ENCODE assay signal across 20 cellular contexts in the genomic region with DNA sequence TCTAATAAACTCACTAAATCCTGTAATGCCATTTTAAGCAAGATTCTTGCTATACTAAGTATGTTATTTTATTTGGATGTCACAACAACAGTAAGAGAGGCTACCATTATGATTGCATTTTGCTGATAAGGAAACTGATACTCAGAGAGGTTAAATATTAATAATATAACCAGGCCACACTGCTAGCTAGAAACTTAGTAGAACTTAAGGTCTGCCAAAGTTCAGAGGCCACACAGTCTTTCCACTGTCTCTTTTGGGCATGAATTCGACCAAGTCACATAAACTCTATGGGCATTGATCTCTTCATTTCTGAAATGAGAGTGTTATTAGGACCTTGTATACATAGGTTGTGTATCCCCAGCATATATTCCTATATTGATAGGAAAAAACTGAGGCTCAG.
DNase-seq lines count a peak whose midpoint lies in the region; ATAC-seq, FAIRE-seq and TF ChIP-seq lines count a peak whose summit lies in the region.
"Had no signal": no experiment of that assay in that cellular context is flagged by ENCODE, and none has a peak within 500 bp of the region (broad histone marks: within the 10 kb centered on the region; RNA-seq: fewer than 3 reads in every experiment).

No MANE protein-coding gene starts in this region.

- TF ChIP-seq CTCF in liver (IDR thresholded peaks at IDR 0.05; ENCODE audit: low read depth, low read length, missing input control), result no peak
- no peak for TF ChIP-seq CTCF in HepG2 (CRISPR knock-in tag; IDR thresholded peaks at IDR 0.05)
- TF ChIP-seq CTCF in GM12878 (IDR thresholded peaks at IDR 0.05 in 2 of 3, conservative IDR thresholded peaks at IDR 0.05 in 1 of 3; ENCODE audit: control insufficient read depth in 2 of 3, extremely low read depth in 1 of 3, insufficient read depth in 1 of 3, low read depth in 3 of 3, low read length in 3 of 3), result no peak
- no peak for TF ChIP-seq CTCF in left lung (IDR thresholded peaks at IDR 0.05)

- intact Hi-C loops in HepG2 (cut with micrococcal nuclease; ENCODE audit: unreplicated experiment), result no loop called here
- intact Hi-C loops in GM12878 (cut with micrococcal nuclease; ENCODE audit: unreplicated experiment), result no loop called here
- intact Hi-C loops in left lung (cut with DNase I), result no loop called here

- H3K79me2 ChIP-seq in HepG2 (ENCODE audit: insufficient read depth, low read length) (no peaks in the 10 kb centered on the region), GM12878 (ENCODE audit: control insufficient read depth, insufficient read depth, low read length) (no peaks in the 10 kb centered on the region), Karpas-422 (ENCODE audit: low read length) (no peaks in the 10 kb centered on the region)

- no peak overlapping the region for H3K4me2 ChIP-seq in HepG2 (ENCODE audit: low read depth, low read length)
- H3K4me2 ChIP-seq in GM12878 (ENCODE audit: control insufficient read depth, insufficient read depth), result no peak overlapping the region
- H3K4me2 ChIP-seq in Karpas-422 (ENCODE audit: low read depth, low read length, poor library complexity, severe bottlenecking), result no peak overlapping the region
- H3K4me2 ChIP-seq: A549, BLaER1, GM23338 had no signal

- ATAC-seq in HepG2 (no peak), GM19463 (IDR thresholded peaks at IDR 0.05; ENCODE audit: unreplicated experiment) (peak; percentile 41), GM12878 (peak; percentile 79), left lung (no peak)
- ATAC-seq: A549, GM23338, HCT116 had no signal

- peaks cover 0 to 19% (median 8%) of the 10 kb centered on the region in 4 donors for H3K36me3 ChIP-seq in liver (ENCODE audit: control insufficient read depth in 4 of 4, insufficient read depth in 3 of 4, low read depth in 1 of 4, low read length in 3 of 4)
- H3K36me3 ChIP-seq in HepG2 (replicated peaks in 1 of 2; ENCODE audit: control insufficient read depth in 1 of 2, insufficient read depth in 2 of 2, low read length in 2 of 2), result no peaks in the 10 kb centered on the region; a peak in 2 of 5 replicates
- peaks cover 0 to 32% of the 10 kb centered on the region in 2 experiments; a peak in 3 of 4 replicates for H3K36me3 ChIP-seq in GM12878 (ENCODE audit: control insufficient read depth in 2 of 2, insufficient read depth in 2 of 2, low read length in 1 of 2)
- H3K36me3 ChIP-seq in small intestine (ENCODE audit: control insufficient read depth in 2 of 2, insufficient read depth in 2 of 2, low read length in 2 of 2), result peaks cover 5 to 9% of the 10 kb centered on the region in 2 donors
- no peaks in the 10 kb centered on the region for H3K36me3 ChIP-seq in Karpas-422 (ENCODE audit: insufficient read depth, low read length)
- peaks cover 0 to 77% of the 10 kb centered on the region in 2 donors for H3K36me3 ChIP-seq in left lung

- CTCF ChIA-PET in HepG2 (lab: Yijun Ruan, JAX; ENCODE audit: low intra/inter-chr PET ratio, low total read pairs), result no interaction called here
- CTCF ChIA-PET in GM12878 (lab: Yijun Ruan, JAX), result interaction anchor here (0.7 to 1.1 kb wide), 3 partner anchors 9 to 202 kb away, joined by 3 to 4 read pairs (median 3); no protein-coding TSS in a partner anchor

- H3K9ac ChIP-seq in liver (ENCODE audit: low read depth in 1 of 2, low read length in 2 of 2) (no peak overlapping the region), HepG2 (ENCODE audit: insufficient read depth, low read depth, low read length) (no peak overlapping the region), GM12878 (ENCODE audit: control insufficient read depth, insufficient read depth, low read length) (no peak overlapping the region), Karpas-422 (ENCODE audit: low read length) (no peak overlapping the region)
- H3K9ac ChIP-seq: BLaER1 had no signal

- POLR2A ChIA-PET in HepG2 (lab: Yijun Ruan, JAX), result no interaction called here
- POLR2A ChIA-PET in GM12878 (lab: Charles Lee), result no interaction called here

- no peaks in the 10 kb centered on the region for H3K9me2 ChIP-seq in Karpas-422 (replicated peaks; ENCODE audit: insufficient read depth, low read length)

- SMC1A ChIA-PET in GM12878 (lab: Charles Lee; ENCODE audit: uncharacterized antibody, unreplicated experiment), result interaction anchor here (0.9 to 1.4 kb wide), 2 partner anchors 10 to 91 kb away, joined by 3 to 5 read pairs; no protein-coding TSS in a partner anchor

- H3K27ac ChIP-seq in liver (ENCODE audit: low read depth in 1 of 2, low read length in 2 of 2) (no peak overlapping the region), HepG2 (ENCODE audit: extremely low read length, insufficient read depth, low read length) (no peak overlapping the region), GM12878 (ENCODE audit: control insufficient read depth, insufficient read depth) (no peak overlapping the region), small intestine (ENCODE audit: low read depth in 1 of 2, low read length in 1 of 2) (no peak overlapping the region), Karpas-422 (ENCODE audit: low read length) (no peak overlapping the region), left lung (no peak overlapping the region)
- H3K27ac ChIP-seq: 22Rv1, A549, BLaER1 had no signal

- no peaks in the 10 kb centered on the region for H3K27me3 ChIP-seq in liver (ENCODE audit: control insufficient read depth in 4 of 4, insufficient read depth in 4 of 4, low read length in 3 of 4)
- no peaks in the 10 kb centered on the region for H3K27me3 ChIP-seq in HepG2 (ENCODE audit: control insufficient read depth in 1 of 2, insufficient read depth in 2 of 2, low read length in 2 of 2)
- H3K27me3 ChIP-seq in GM12878 (replicated peaks in 1 of 2; ENCODE audit: control insufficient read depth in 2 of 2, insufficient read depth in 2 of 2, low read length in 1 of 2), result no peaks in the 10 kb centered on the region
- H3K27me3 ChIP-seq in small intestine (ENCODE audit: control insufficient read depth in 2 of 2, insufficient read depth in 2 of 2, low read length in 2 of 2), result no peaks in the 10 kb centered on the region
- no peaks in the 10 kb centered on the region for H3K27me3 ChIP-seq in Karpas-422 (ENCODE audit: low read length)
- no peaks in the 10 kb centered on the region for H3K27me3 ChIP-seq in left lung
- H3K27me3 ChIP-seq: BLaER1 had no signal

- FAIRE-seq in HepG2 (lab: Jason Lieb, UNC) (no peak), GM12878 (lab: Jason Lieb, UNC) (peak; percentile 84), small intestine (lab: Jason Lieb, UNC) (no peak)
- FAIRE-seq: A549, H54 had no signal

- H3K4me3 ChIP-seq in liver (ENCODE audit: low read depth in 1 of 3, low read length in 3 of 3) (no peak overlapping the region), HepG2 (replicated peaks in 1 of 3; ENCODE audit: insufficient read depth in 1 of 3, low read depth in 2 of 3, low read length in 3 of 3) (no peak overlapping the region), GM12878 (no peak overlapping the region), small intestine (ENCODE audit: low read depth in 1 of 2, low read length in 2 of 2) (no peak overlapping the region), Karpas-422 (ENCODE audit: low read length) (no peak overlapping the region), left lung (no peak overlapping the region)
- H3K4me3 ChIP-seq: A549, BLaER1, GM23338 had no signal

- WGBS in liver, result 32% methylated on average over 1 of the region's 1 CpG
- 50% methylated on average over 1 of the region's 1 CpG for WGBS in HepG2 (ENCODE audit: low lambda C conversion rate)
- WGBS in GM12878 (ENCODE audit: insufficient coverage, insufficient replicate concordance, low lambda C conversion rate, missing lambda C conversion rate), result 81% methylated on average over 1 of the region's 1 CpG
- WGBS in small intestine, 3 donors, result 50 to 85% (median 59%) methylated on average over 1 of the region's 1 CpG

- no peaks in the 10 kb centered on the region for H4K20me1 ChIP-seq in HepG2 (ENCODE audit: insufficient read depth, low read length)
- H4K20me1 ChIP-seq in GM12878 (ENCODE audit: control insufficient read depth, insufficient read depth), result no peaks in the 10 kb centered on the region
- H4K20me1 ChIP-seq in Karpas-422 (ENCODE audit: insufficient read depth, low read depth, low read length), result no peaks in the 10 kb centered on the region
- H4K20me1 ChIP-seq: BLaER1 had no signal

- TF ChIP-seq EP300 in HepG2 (IDR thresholded peaks at IDR 0.05; ENCODE audit: low read depth in 2 of 2, low read length in 2 of 2) (no peak), HepG2 (CRISPR knock-in tag; IDR thresholded peaks at IDR 0.05; ENCODE audit: borderline replicate concordance) (no peak), GM12878 (IDR thresholded peaks at IDR 0.05; ENCODE audit: borderline replicate concordance in 1 of 2, control insufficient read depth in 1 of 2, low read depth in 2 of 2, low read length in 2 of 2) (no peak)

- BruUV-seq in HepG2 (replicated peaks; lab: Mats Ljungman, UMichigan) (no TSS peak), GM12878 (replicated peaks; lab: Mats Ljungman, UMichigan) (no TSS peak)

- H3K9me3 ChIP-seq in liver (ENCODE audit: control insufficient read depth in 4 of 4, low read length in 3 of 4) (no peaks in the 10 kb centered on the region), HepG2 (ENCODE audit: low read length) (no peaks in the 10 kb centered on the region), GM12878 (replicated peaks; ENCODE audit: control insufficient read depth, insufficient read depth, low read length) (no peaks in the 10 kb centered on the region), small intestine (ENCODE audit: control insufficient read depth, low read depth) (no peaks in the 10 kb centered on the region), Karpas-422 (ENCODE audit: low read length) (no peaks in the 10 kb centered on the region), left lung (no peaks in the 10 kb centered on the region)
- H3K9me3 ChIP-seq: A549, BLaER1 had no signal

- H2AFZ ChIP-seq in HepG2 (ENCODE audit: low read length), result no peak overlapping the region
- no peak overlapping the region for H2AFZ ChIP-seq in GM12878 (ENCODE audit: control insufficient read depth, low read depth, low read length)
- no peak overlapping the region for H2AFZ ChIP-seq in Karpas-422 (ENCODE audit: low read length)
- H2AFZ ChIP-seq: GM23338 had no signal

- RAD21 ChIA-PET in GM12878 (lab: Charles Lee; ENCODE audit: unreplicated experiment), result interaction anchor here (0.9 kb wide), 1 partner anchor 10 kb away, joined by 3 read pairs; no protein-coding TSS in a partner anchor

- TF ChIP-seq RAD21 in liver (IDR thresholded peaks at IDR 0.05), result peak in 1 of 2 donors; percentile 15
- TF ChIP-seq RAD21 in HepG2 (CRISPR knock-in tag; IDR thresholded peaks at IDR 0.05), result no peak
- TF ChIP-seq RAD21 in GM12878 (IDR thresholded peaks at IDR 0.05; ENCODE audit: insufficient read depth, low read depth, low read length), result no peak

- in situ Hi-C loops in HepG2 (cut with HindIII; ENCODE audit: extremely low pct_ligation_motif_present, low pct_unique_long_range_greater_than_20kb), result loop anchor here (25.0 kb wide), 1 partner anchor 287 kb away; the partner anchor contains the start of gene ESR2
- in situ Hi-C loops in GM12878 (cut with MboI), result no loop called here

- TF ChIP-seq POLR2A in HepG2 (IDR thresholded peaks at IDR 0.05; ENCODE audit: insufficient read depth in 1 of 2, low read depth in 2 of 2, low read length in 2 of 2) (no peak), GM12878 (IDR thresholded peaks at IDR 0.05; ENCODE audit: low read depth, low read length) (no peak), erythroblast (IDR thresholded peaks at IDR 0.05; ENCODE audit: low read length) (no peak)

- H3K4me1 ChIP-seq in liver (ENCODE audit: control insufficient read depth in 4 of 4, insufficient read depth in 4 of 4, low read length in 3 of 4), result peaks cover 0 to 10% (median 0%) of the 10 kb centered on the region in 4 donors
- no peaks in the 10 kb centered on the region for H3K4me1 ChIP-seq in HepG2 (ENCODE audit: insufficient read depth, low read length)
- no peaks in the 10 kb centered on the region; the same call in 1 of the 2 replicates for H3K4me1 ChIP-seq in GM12878 (ENCODE audit: control insufficient read depth, insufficient read depth, low read length)
- no peaks in the 10 kb centered on the region for H3K4me1 ChIP-seq in small intestine (ENCODE audit: control insufficient read depth in 2 of 2, insufficient read depth in 1 of 2, low read depth in 1 of 2, low read length in 1 of 2)
- no peaks in the 10 kb centered on the region for H3K4me1 ChIP-seq in Karpas-422 (ENCODE audit: low read length)
- no peaks in the 10 kb centered on the region for H3K4me1 ChIP-seq in left lung
- H3K4me1 ChIP-seq: BLaER1 had no signal

- no peak for DNase-seq in HepG2 (ENCODE audit: low spot score)
- DNase-seq in GM12878 (ENCODE audit: low read depth, low spot score), result no peak
- DNase-seq in small intestine, result peak; percentile 44
- no peak for DNase-seq in erythroblast (lab: John Stamatoyannopoulos, UW)
- no peak for DNase-seq in Karpas-422
- DNase-seq in left lung, result no peak
- DNase-seq: CD4-positive, alpha-beta memory T cell; DMS153; DMS79; GDM1; HFFc6; KG1 had no signal

Comparison
In these comparisons a context has a peak if more than half of its experiments do, and no peak if none do; other contexts are left out.
1. ATAC-seq: peak in GM19463 (single experiment) and GM12878 (single experiment); none in HepG2 (single experiment) and left lung (single experiment).